8 cellular contexts compared by ENCODE assay signal in the genomic region with DNA sequence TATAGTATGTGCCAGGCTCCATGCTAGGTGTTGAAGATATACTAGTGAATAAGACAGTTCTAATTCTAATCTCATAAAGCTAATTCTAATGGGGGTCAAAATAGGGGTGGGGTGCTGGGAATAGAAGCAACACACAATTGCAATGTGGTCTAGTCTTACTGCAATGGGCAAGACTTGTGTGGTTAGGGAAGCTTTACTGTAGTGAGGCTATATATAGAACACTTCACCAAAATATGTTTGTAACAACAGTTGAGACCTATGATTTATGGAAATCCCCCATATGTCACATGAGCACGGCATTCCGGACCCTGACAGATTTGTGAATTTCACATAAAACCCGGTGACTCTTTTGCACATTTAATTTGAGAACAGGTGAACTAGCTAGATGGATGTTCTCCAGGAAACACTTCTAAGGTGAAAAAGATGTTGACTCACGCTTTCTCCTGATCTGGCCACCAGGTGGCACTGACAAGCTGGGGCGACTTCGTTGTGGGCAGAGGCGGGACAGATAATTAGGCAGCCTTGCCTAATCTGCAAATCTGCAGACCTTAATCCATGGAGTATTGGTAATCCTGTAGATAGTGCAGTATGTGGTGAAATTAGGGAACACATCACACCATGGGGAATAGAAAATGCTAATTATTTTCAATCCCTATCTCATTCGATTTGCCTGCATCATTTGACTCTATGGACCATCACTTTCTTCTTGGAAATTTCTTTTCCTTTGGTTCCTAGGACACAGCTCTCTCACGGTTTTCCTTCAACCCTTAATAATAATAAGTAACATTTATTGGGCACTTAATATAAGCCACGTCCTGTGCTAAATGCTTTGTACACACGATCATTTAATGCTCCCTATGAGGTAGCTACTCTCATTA. TPM values are rescaled to one million over a fixed set of nuclear protein-coding genes. Genes with fewer than 3 reads are reported as not detected.
DNase-seq lines count a peak whose midpoint lies in the region; ATAC-seq and TF ChIP-seq lines count a peak whose summit lies in the region.

No MANE protein-coding gene starts in this region.

- peak; percentile 72 for ATAC-seq in Right ventricle myocardium superior (ENCODE audit: poor library complexity)

- TF ChIP-seq CTCF in 22Rv1 (IDR thresholded peaks at IDR 0.05) (peak; percentile 98), GM13977 (IDR thresholded peaks at IDR 0.05; ENCODE audit: extremely low read depth, insufficient read depth, missing control alignments) (peak; percentile 92), LNCAP (IDR thresholded peaks at IDR 0.05) (peak; percentile 96)

- H3K27ac ChIP-seq in 22Rv1: no peak overlapping the region

- intact Hi-C loops in Right ventricle myocardium superior (cut with DNase I): loop anchor here (5.0 kb wide), 1 partner anchor 67 kb away; no protein-coding TSS in a partner anchor

- in situ Hi-C loops in GM13977 (cut with MboI; ENCODE audit: low pct_unique_long_range_greater_than_20kb, low sequenced_read_pairs, unreplicated experiment): loop anchor here (25.0 kb wide), 2 partner anchors 607 to 907 kb away; no protein-coding TSS in a partner anchor

- DNase-seq in GM13977 (ENCODE audit: low spot score) (peak; percentile 70), SK-N-DZ (ENCODE audit: low spot score) (peak; percentile 44), Right ventricle myocardium superior (peak; percentile 83), renal cortical epithelial cell (ENCODE audit: low read depth) (peak; percentile 40), COR-L47 (lab: John Stamatoyannopoulos, UW) (no peak)
- peak; percentile 77 for DNase-seq in activated naive CD4-positive, alpha-beta T cell treated with Interleukin-2 at 50 U/mL for 16 hours

RNA-seq across cellular contexts. Expression of a gene that starts 37.7 kb away (rescaled TPM):
- polyA plus RNA-seq in SK-N-DZ (2014; cell fraction: cytosol; rRNA removed): not detected in 2 replicates
- polyA plus RNA-seq in SK-N-DZ (2014; cell fraction: nucleus; rRNA removed): not detected in 2 replicates
- 15.4 TPM for total RNA-seq in Right ventricle myocardium superior
- total RNA-seq in renal cortical epithelial cell: 6.1 and 8.7 TPM in 2 replicates
